In genomic region chr1:109056064-109056463, GRCh38 we compare ENCODE assay signal across 7 cellular contexts.
"Had no signal": no experiment of that assay in that cellular context is flagged by ENCODE, and none has a peak within 500 bp of the region (broad histone marks: within the 10 kb centered on the region; RNA-seq: fewer than 3 reads in every experiment).

No MANE protein-coding gene starts in this region.

- ATAC-seq: HepG2, K562 had no signal

- H3K4me3 ChIP-seq: K562 had no signal

- H3K27ac ChIP-seq: HL-60 had no signal

- DNase-seq: IMR-90, KBM-7, KG1 had no signal

- FAIRE-seq: HepG2, HTR-8/SVneo, K562 had no signal
